29 cellular contexts compared by ENCODE assay signal in the genomic region with DNA sequence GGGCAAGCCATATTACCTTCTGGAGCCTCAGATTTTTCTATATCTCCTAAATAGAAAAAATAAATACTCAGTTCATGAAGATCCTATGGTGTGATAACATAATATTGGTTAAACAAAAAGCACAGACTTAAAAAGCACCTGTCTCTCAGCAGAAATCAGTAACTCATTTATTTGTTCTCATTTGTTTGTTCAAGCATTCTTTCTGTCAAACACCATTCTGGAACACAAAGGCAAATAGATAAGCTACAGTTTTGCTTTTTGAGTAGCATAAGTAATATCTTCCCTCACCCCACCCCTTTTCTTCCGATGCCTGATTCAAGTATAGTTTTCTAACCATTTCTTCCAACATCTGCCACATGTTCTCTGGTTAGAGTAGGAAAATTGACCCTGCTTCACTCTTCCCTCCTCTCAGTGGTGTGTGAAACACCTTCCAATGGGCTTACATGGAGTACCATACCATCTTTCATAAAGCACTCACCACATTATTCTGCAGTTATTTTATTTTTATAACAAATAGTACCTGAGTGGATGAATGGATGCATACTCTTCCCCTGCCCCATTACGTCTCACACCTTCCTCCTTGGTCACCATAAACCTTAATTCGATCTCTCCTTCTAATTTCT. TPM values are rescaled to one million over a fixed set of nuclear protein-coding genes. Genes with fewer than 3 reads are reported as not detected.
A peak's percentile ranks its signal among the peaks of the same experiment; 100 is the strongest.
DNase-seq lines count a peak whose midpoint lies in the region; ATAC-seq, FAIRE-seq and TF ChIP-seq lines count a peak whose summit lies in the region.
"Had no signal": no experiment of that assay in that cellular context is flagged by ENCODE, and none has a peak within 500 bp of the region (broad histone marks: within the 10 kb centered on the region; RNA-seq: fewer than 3 reads in every experiment).

No MANE protein-coding gene starts in this region.

- no peaks in the 10 kb centered on the region for H4K20me1 ChIP-seq in mammary epithelial cell (ENCODE audit: insufficient read depth, low read length)

- H3K9me3 Mint-ChIP-seq in dendritic cell treated with granulocyte-macrophage colony-stimulating factor and Interleukin-4, amounts not matched to agents 40 ng/mL and 50 ng/mL, for 4 days, result no peaks in the 10 kb centered on the region
- H3K9me3 Mint-ChIP-seq: CD4-positive, CD25-positive, alpha-beta regulatory T cell had no signal

- H3K4me1 ChIP-seq in A549 (peaks cover 16% of the 10 kb centered on the region), right lobe of liver (peaks cover 0 to 31% (median 9%) of the 10 kb centered on the region in 4 donors), mammary epithelial cell (ENCODE audit: insufficient read depth, low read length) (peaks cover 3% of the 10 kb centered on the region)
- H3K4me1 ChIP-seq: BE2C, SJCRH30 had no signal

- in situ Hi-C loops in mammary epithelial cell (cut with MboI; ENCODE audit: low sequenced_read_pairs in 2 of 2), result no loop called here

- WGBS in A549 (ENCODE audit: missing lambda C conversion rate), result 30% methylated on average over 3 of the region's 3 CpGs
- 72% methylated on average over 3 of the region's 3 CpGs for WGBS in right lobe of liver (ENCODE audit: insufficient coverage, low coverage, low lambda C conversion rate, missing lambda C conversion rate)
- 81% methylated on average over 3 of the region's 3 CpGs for WGBS in mammary epithelial cell (ENCODE audit: low coverage, missing lambda C conversion rate)

- no peak for FAIRE-seq in A549 (lab: Jason Lieb, UNC)
- peak; percentile 20 for FAIRE-seq in H54 (lab: Jason Lieb, UNC)
- FAIRE-seq: GM12891, H1 had no signal

- intact Hi-C loops in dendritic cell treated with granulocyte-macrophage colony-stimulating factor and Interleukin-4, amounts not matched to agents 40 ng/mL and 50 ng/mL, for 4 days (cut with micrococcal nuclease), result no loop called here
- intact Hi-C loops in right lobe of liver (cut with DNase I), result no loop called here
- intact Hi-C loops in mammary epithelial cell (cut with micrococcal nuclease), result no loop called here

- H3K9me3 ChIP-seq in A549, result no peaks in the 10 kb centered on the region
- no peaks in the 10 kb centered on the region for H3K9me3 ChIP-seq in right lobe of liver
- no peaks in the 10 kb centered on the region for H3K9me3 ChIP-seq in mammary epithelial cell (replicated peaks; ENCODE audit: insufficient read depth, low read length)
- H3K9me3 ChIP-seq: BE2C, SJCRH30 had no signal

- H3K27ac Mint-ChIP-seq in dendritic cell treated with granulocyte-macrophage colony-stimulating factor and Interleukin-4, amounts not matched to agents 40 ng/mL and 50 ng/mL, for 4 days, result peak overlapping the region; percentile 21
- H3K27ac Mint-ChIP-seq: CD4-positive, CD25-positive, alpha-beta regulatory T cell had no signal

- CTCF ChIA-PET in A549 (lab: Yijun Ruan, JAX), result interaction anchor here (1.6 to 1.7 kb wide), 2 partner anchors 8 to 194 kb away, joined by 6 to 7 read pairs; a partner anchor contains a TSS
- CTCF ChIA-PET in mammary epithelial cell (lab: Charles Lee; ENCODE audit: low non-redundant PET), result interaction anchor here (0.5 to 1.0 kb wide), 2 partner anchors 8 to 81 kb away, joined by 5 to 6 read pairs; a partner anchor contains a TSS

- TF ChIP-seq EP300 in A549 (IDR thresholded peaks at IDR 0.05), result no peak

- H3K4me3 ChIP-seq in A549 (no peak overlapping the region), right lobe of liver (peak overlapping the region in 1 of 3 donors; percentile 20), mammary epithelial cell (replicated peaks in 1 of 3; ENCODE audit: insufficient read depth in 1 of 3, low read depth in 2 of 3, low read length in 3 of 3) (no peak overlapping the region)
- H3K4me3 ChIP-seq: PC-9, SJCRH30 had no signal

- H3K27ac ChIP-seq in A549 (no peak overlapping the region), right lobe of liver (peak overlapping the region in 2 of 3 donors; percentile 13 to 24), mammary epithelial cell (ENCODE audit: insufficient read depth, low read depth, low read length) (no peak overlapping the region), substantia nigra (ENCODE audit: low read depth, low read length, poor library complexity, severe bottlenecking) (no peak overlapping the region)
- H3K27ac ChIP-seq: 22Rv1, HL-60, PC-9, SJCRH30 had no signal

- DNase-seq in A549 (ENCODE audit: low read depth in 1 of 2, low spot score in 1 of 2) (no peak), H54 (ENCODE audit: insufficient read length, low spot score) (no peak), right lobe of liver (no peak), mammary epithelial cell (no peak), substantia nigra (lab: John Stamatoyannopoulos, UW) (no peak)
- DNase-seq: ACHN; BE2C; CD4-positive, CD25-positive, alpha-beta regulatory T cell; DMS79 treated with DMSO at 0.1 percent for 48 hours; Karpas-422; NCI-H1092 treated with DMSO at 0.1 percent for 48 hours; NCI-H1436; NCI-H2029; NCI-H446 treated with DMSO at 0.1 percent for 48 hours; NCI-H526; NCI-H82; NK-92 treated with Interleukin-12 subunit alpha and Interleukin-12 subunit beta, amount 100 ng/mL, for 24 hours; PC-9; SJCRH30 had no signal

- BruUV-seq in mammary epithelial cell (replicated peaks; lab: Mats Ljungman, UMichigan), result no TSS peak

- H3K36me3 ChIP-seq in right lobe of liver, result no peaks in the 10 kb centered on the region
- no peaks in the 10 kb centered on the region for H3K36me3 ChIP-seq in mammary epithelial cell (ENCODE audit: insufficient read depth, low read length)
- H3K36me3 ChIP-seq: BE2C, SJCRH30 had no signal

- no peaks in the 10 kb centered on the region for H3K27me3 Mint-ChIP-seq in dendritic cell treated with granulocyte-macrophage colony-stimulating factor and Interleukin-4, amounts not matched to agents 40 ng/mL and 50 ng/mL, for 4 days

- TF ChIP-seq POLR2A in A549 (IDR thresholded peaks at IDR 0.05; ENCODE audit: low read length) (no peak), H54 (IDR thresholded peaks at IDR 0.05; ENCODE audit: low read depth, low read length) (no peak), right lobe of liver (IDR thresholded peaks at IDR 0.05) (no peak)

- peak overlapping the region; percentile 61 for H3K4me2 ChIP-seq in A549
- no peak overlapping the region for H3K4me2 ChIP-seq in mammary epithelial cell (ENCODE audit: insufficient read depth, low read depth, low read length)
- H3K4me2 ChIP-seq: PC-9 had no signal

- peaks cover 31% of the 10 kb centered on the region for H3K4me1 Mint-ChIP-seq in dendritic cell treated with granulocyte-macrophage colony-stimulating factor and Interleukin-4, amounts not matched to agents 40 ng/mL and 50 ng/mL, for 4 days (ENCODE audit: low read depth)

- no peaks in the 10 kb centered on the region for H3K79me2 ChIP-seq in mammary epithelial cell (ENCODE audit: insufficient read depth, low read length)

- H3K4me3 Mint-ChIP-seq in dendritic cell treated with granulocyte-macrophage colony-stimulating factor and Interleukin-4, amounts not matched to agents 40 ng/mL and 50 ng/mL, for 4 days, result no peak overlapping the region
- H3K4me3 Mint-ChIP-seq: CD4-positive, CD25-positive, alpha-beta regulatory T cell had no signal

- H3K27me3 ChIP-seq in right lobe of liver (no peaks in the 10 kb centered on the region), mammary epithelial cell (ENCODE audit: insufficient read depth, low read length) (no peaks in the 10 kb centered on the region)
- H3K27me3 ChIP-seq: BE2C, SJCRH30 had no signal

- ATAC-seq in A549, result no peak
- ATAC-seq in right lobe of liver, result peak; percentile 70 to 84 (median 78)
- no peak for ATAC-seq in SK-N-SH treated with all-trans-retinoic acid at 6 μM for 48 hours
- ATAC-seq: HCT116, Right ventricle myocardium inferior had no signal

- POLR2A ChIA-PET in A549 (lab: Yijun Ruan, JAX), result interaction anchor here (1.1 kb wide), 1 partner anchor 8 kb away, joined by 5 read pairs; a partner anchor contains a TSS

- H2AFZ ChIP-seq in mammary epithelial cell (ENCODE audit: low read depth, low read length), result no peak overlapping the region
- H2AFZ ChIP-seq: PC-9 had no signal

- dilution Hi-C loops in mammary epithelial cell (cut with HindIII; ENCODE audit: low sequenced_read_pairs), result no loop called here

- H3K9ac ChIP-seq in mammary epithelial cell (ENCODE audit: insufficient read depth, low read length), result no peak overlapping the region

- no peak for TF ChIP-seq RAD21 in A549 (conservative IDR thresholded peaks at IDR 0.05 in 1 of 2, IDR thresholded peaks at IDR 0.05 in 1 of 2)

- no peak for TF ChIP-seq CTCF in A549 (IDR thresholded peaks at IDR 0.05)
- no peak for TF ChIP-seq CTCF in right lobe of liver (IDR thresholded peaks at IDR 0.05)
- TF ChIP-seq CTCF in mammary epithelial cell (conservative IDR thresholded peaks at IDR 0.05 in 1 of 2, IDR thresholded peaks at IDR 0.05 in 1 of 2; ENCODE audit: extremely low read depth in 1 of 2, insufficient read depth in 1 of 2, low read depth in 1 of 2, low read length in 2 of 2), result no peak

- H3K36me3 Mint-ChIP-seq in dendritic cell treated with granulocyte-macrophage colony-stimulating factor and Interleukin-4, amounts not matched to agents 40 ng/mL and 50 ng/mL, for 4 days (ENCODE audit: low read depth), result no peaks in the 10 kb centered on the region
- H3K36me3 Mint-ChIP-seq: CD4-positive, CD25-positive, alpha-beta regulatory T cell had no signal

TF ChIP-seq in A549, 52 proteins besides CTCF, POLR2A, EP300 and RAD21 (continues in another document):
- TF ChIP-seq BHLHE40 (IDR thresholded peaks at IDR 0.05; ENCODE audit: low read depth, low read length) (no peak), HOXB13 (CRISPR knock-in tag; IDR thresholded peaks at IDR 0.05; ENCODE audit: low read depth) (no peak)

TF ChIP-seq in SK-N-SH treated with all-trans-retinoic acid at 6 μM for 48 hours, 23 proteins besides CTCF, POLR2A, EP300 and RAD21 (continues in another document):
- TF ChIP-seq CSDC2 (CRISPR knock-in tag; IDR thresholded peaks at IDR 0.05) (no peak), OSR1 (CRISPR knock-in tag; IDR thresholded peaks at IDR 0.05) (no peak), ZNF8 (CRISPR knock-in tag; IDR thresholded peaks at IDR 0.05) (no peak)

RNA-seq across cellular contexts. Expression of a gene that starts 8.4 kb away (rescaled TPM):
- 18.3 and 18.5 TPM in 2 replicates for polyA plus RNA-seq in A549 (2011; rRNA removed)
- 4.2 and 5.0 TPM in 2 replicates for polyA plus RNA-seq in A549 (2012; cell fraction: cytosol; rRNA removed)
- 2.3 and 6.2 TPM in 2 replicates for polyA plus RNA-seq in A549 (2012; cell fraction: nucleus; rRNA removed)
- polyA plus RNA-seq in A549 (2017; fragmentation: RNase III; extraction: RNeasy Plus Mini Kit Qiagen cat#74134 plus additional on column Dnase treatment), result 3.9 to 4.6 TPM (median 4.6 TPM) in 3 replicates
- polyA minus RNA-seq in A549 (2011; rRNA and poly(A)+ RNA removed), result 38.7 and 39.1 TPM in 2 replicates
- 100 to 1,000 TPM in 1 of 6 experiments, 10 to 100 TPM in 5; 44.6 to 142 (median 60.5) TPM for total RNA-seq in right lobe of liver
- total RNA-seq in mammary epithelial cell, result 100 to 1,000 TPM in 1 of 2 donors, 10 to 100 TPM in 1; 94.2 to 111 TPM
- 90.3 TPM for polyA plus RNA-seq in mammary epithelial cell
- polyA minus RNA-seq in mammary epithelial cell, result 188 TPM

RNA-seq across cellular contexts. Expression of a gene that starts 55.8 kb away (rescaled TPM):
- polyA plus RNA-seq in A549 (2011; rRNA removed), result not detected in 2 replicates
- not detected in 2 replicates for polyA plus RNA-seq in A549 (2012; cell fraction: cytosol; rRNA removed)
- polyA plus RNA-seq in A549 (2012; cell fraction: nucleus; rRNA removed), result not detected in 2 replicates
- not detected in 3 replicates for polyA plus RNA-seq in A549 (2017; fragmentation: RNase III; extraction: RNeasy Plus Mini Kit Qiagen cat#74134 plus additional on column Dnase treatment)
- not detected in 2 replicates for polyA minus RNA-seq in A549 (2011; rRNA and poly(A)+ RNA removed)
- not detected for total RNA-seq in right lobe of liver
- not detected for total RNA-seq in mammary epithelial cell
- not detected for polyA plus RNA-seq in mammary epithelial cell
- not detected for polyA minus RNA-seq in mammary epithelial cell
- total RNA-seq: CD4-positive, CD25-positive, alpha-beta regulatory T cell; H1; M059J; PC-9; Right ventricle myocardium inferior; RPMI7951; SJCRH30 had no signal
- polyA plus RNA-seq: CD4-positive, CD25-positive, alpha-beta regulatory T cell; H1 had no signal

Comparison
In these comparisons a context has a peak if more than half of its experiments do, and no peak if none do; other contexts are left out.
1. ATAC-seq: peak in right lobe of liver (4 of 4); none in A549 (0 of 2) and SK-N-SH treated with all-trans-retinoic acid at 6 μM for 48 hours (single experiment).
2. H3K27ac ChIP-seq: peak in right lobe of liver (2 of 3); none in A549 (0 of 2), mammary epithelial cell (single experiment) and substantia nigra (single experiment).